10 cellular contexts compared by ENCODE assay signal in genomic region chr7:16739863-16740622, GRCh38. TPM values are rescaled to one million over a fixed set of nuclear protein-coding genes. Genes with fewer than 3 reads are reported as not detected.
DNase-seq lines count a peak whose midpoint lies in the region; ATAC-seq, FAIRE-seq and TF ChIP-seq lines count a peak whose summit lies in the region.
"Had no signal": no experiment of that assay in that cellular context is flagged by ENCODE, and none has a peak within 500 bp of the region (broad histone marks: within the 10 kb centered on the region; RNA-seq: fewer than 3 reads in every experiment).

No MANE protein-coding gene starts in this region.

- WGBS in mesenchymal stem cell, result 34% methylated on average over 5 of the region's 6 CpGs
- 46 to 50% methylated on average over 5 to 6 of the region's 6 CpGs for WGBS in esophagus squamous epithelium, 2 donors

- ATAC-seq in HG02678 (IDR thresholded peaks at IDR 0.05; ENCODE audit: unreplicated experiment) (no peak), GM21717 (IDR thresholded peaks at IDR 0.05; ENCODE audit: unreplicated experiment) (no peak)
- ATAC-seq: GM12878 had no signal

- H4K91ac ChIP-seq in mesenchymal stem cell (ENCODE audit: low read length), result no peak overlapping the region

- no peak for FAIRE-seq in bronchial epithelial cell (lab: Jason Lieb, UNC)
- FAIRE-seq: GM12878 had no signal

- no peaks in the 10 kb centered on the region for H3K79me1 ChIP-seq in mesenchymal stem cell (replicated peaks; ENCODE audit: low read length, poor library complexity, severe bottlenecking)

- no peaks in the 10 kb centered on the region for H3K4me1 ChIP-seq in mesenchymal stem cell (ENCODE audit: control insufficient read depth, insufficient read depth, low read depth, low read length)
- H3K4me1 ChIP-seq in esophagus squamous epithelium, result peaks cover 0 to 8% (median 0%) of the 10 kb centered on the region in 3 donors

- H4K8ac ChIP-seq in mesenchymal stem cell (ENCODE audit: low read length), result no peak overlapping the region

- H3K23ac ChIP-seq in mesenchymal stem cell (ENCODE audit: low read length in 2 of 2), result no peak overlapping the region

- H2AK5ac ChIP-seq in mesenchymal stem cell (ENCODE audit: low read length, severe bottlenecking), result no peak overlapping the region

- peak overlapping the region in 1 of 2 experiments; percentile 40 for H2BK12ac ChIP-seq in mesenchymal stem cell (ENCODE audit: low read length in 2 of 2)

- peak overlapping the region; percentile 32 for H3K9ac ChIP-seq in mesenchymal stem cell (ENCODE audit: low read length)

- H3K4me2 ChIP-seq in mesenchymal stem cell (ENCODE audit: low read length, poor library complexity, severe bottlenecking), result no peak overlapping the region

- H3K27me3 ChIP-seq in bronchial epithelial cell (ENCODE audit: control insufficient read depth, insufficient read depth, low read length), result no peaks in the 10 kb centered on the region
- H3K27me3 ChIP-seq in mesenchymal stem cell (ENCODE audit: control insufficient read depth in 1 of 2, insufficient read depth in 1 of 2, low read length in 2 of 2), result no peaks in the 10 kb centered on the region
- H3K27me3 ChIP-seq in esophagus squamous epithelium, result no peaks in the 10 kb centered on the region

- H2BK120ac ChIP-seq in mesenchymal stem cell (ENCODE audit: low read depth, low read length), result no peak overlapping the region

- no peak overlapping the region for H3K14ac ChIP-seq in mesenchymal stem cell (ENCODE audit: low read length in 2 of 2)

- intact Hi-C loops in esophagus squamous epithelium (cut with DNase I), result no loop called here

- no peak overlapping the region for H3K4me3 ChIP-seq in bronchial epithelial cell (ENCODE audit: low read depth, low read length)
- no peak overlapping the region for H3K4me3 ChIP-seq in mesenchymal stem cell (ENCODE audit: insufficient read depth in 1 of 2, low read depth in 1 of 2, low read length in 2 of 2)
- H3K4me3 ChIP-seq in esophagus squamous epithelium, result no peak overlapping the region
- H3K4me3 ChIP-seq: GM12878 had no signal

- no peak for TF ChIP-seq POLR2A in esophagus squamous epithelium (IDR thresholded peaks at IDR 0.05)

- H2BK5ac ChIP-seq in mesenchymal stem cell (ENCODE audit: low read depth, low read length, poor library complexity, severe bottlenecking), result no peak overlapping the region

- H2AFZ ChIP-seq in mesenchymal stem cell (ENCODE audit: low read depth, low read length), result no peak overlapping the region

- no peak overlapping the region for H2BK15ac ChIP-seq in mesenchymal stem cell (ENCODE audit: low read depth, poor library complexity, severe bottlenecking)

- peak overlapping the region in 1 of 2 experiments; percentile 25 for H3K18ac ChIP-seq in mesenchymal stem cell (ENCODE audit: low read depth in 1 of 2, low read length in 2 of 2)

- peak; percentile 93 for DNase-seq in AG08395 (ENCODE audit: low spot score)
- DNase-seq in HT1080 (ENCODE audit: low read depth), result peak; percentile 90
- DNase-seq in bronchial epithelial cell (ENCODE audit: low read depth), result peak; percentile 98
- DNase-seq in mesenchymal stem cell, result peak; percentile 98
- DNase-seq in esophagus squamous epithelium (lab: John Stamatoyannopoulos, UW), result no peak
- DNase-seq in C1 segment of cervical spinal cord (lab: John Stamatoyannopoulos, UW), result no peak
- DNase-seq: SHP77 had no signal

- TF ChIP-seq CTCF in bronchial epithelial cell (IDR thresholded peaks at IDR 0.05; ENCODE audit: insufficient read depth, low read length, severe bottlenecking) (no peak), esophagus squamous epithelium (IDR thresholded peaks at IDR 0.05) (no peak)

- H3K9me3 ChIP-seq in mesenchymal stem cell (ENCODE audit: control insufficient read depth, low read length), result no peaks in the 10 kb centered on the region
- H3K9me3 ChIP-seq in esophagus squamous epithelium, result no peaks in the 10 kb centered on the region

- H3K36me3 ChIP-seq in bronchial epithelial cell (ENCODE audit: control insufficient read depth, insufficient read depth, low read length), result no peaks in the 10 kb centered on the region
- H3K36me3 ChIP-seq in mesenchymal stem cell (ENCODE audit: control insufficient read depth in 1 of 2, insufficient read depth in 2 of 2, low read depth in 1 of 2, low read length in 2 of 2), result no peaks in the 10 kb centered on the region
- H3K36me3 ChIP-seq in esophagus squamous epithelium, result no peaks in the 10 kb centered on the region

- H3K27ac ChIP-seq in mesenchymal stem cell (ENCODE audit: low read length, poor library complexity, severe bottlenecking), result no peak overlapping the region
- H3K27ac ChIP-seq in esophagus squamous epithelium, result no peak overlapping the region

- H3K4ac ChIP-seq in mesenchymal stem cell (ENCODE audit: low read depth in 1 of 2, low read length in 2 of 2), result peak overlapping the region in 1 of 2 experiments; percentile 46

RNA-seq across cellular contexts. Expression of gene TSPAN13, which starts 13.5 kb away (rescaled TPM):
- 0.17 and 0.26 TPM in 2 replicates for total RNA-seq in HT1080 (2014; rRNA removed; shearing (Covaris generic))
- 0.85 and 1.1 TPM in 2 replicates for polyA plus RNA-seq in HT1080 (2015; cell fraction: cytosol; rRNA removed)
- polyA plus RNA-seq in HT1080 (2015; cell fraction: nucleus; rRNA removed), result 0.60 and 0.63 TPM in 2 replicates
- total RNA-seq in bronchial epithelial cell, result 32.6 and 41.6 TPM in 2 replicates
- 13.0 TPM for polyA plus RNA-seq in mesenchymal stem cell (2013, experiment 1 of 2)
- 13.7 TPM for polyA plus RNA-seq in mesenchymal stem cell (2013, experiment 2 of 2)
- total RNA-seq in esophagus squamous epithelium, result 10 to 100 TPM in 3 of 4 donors, 1 to 10 TPM in 1; 9.5 to 16.7 (median 12.1) TPM

Comparison
In these comparisons a context has a peak if more than half of its experiments do, and no peak if none do; other contexts are left out.
1. DNase-seq: peak in AG08395 (single experiment), HT1080 (single experiment), bronchial epithelial cell (single experiment) and mesenchymal stem cell (single experiment); none in esophagus squamous epithelium (single experiment) and C1 segment of cervical spinal cord (0 of 14).